ENCODE assay signal across 1 cellular context in genomic region chr5:157719231-157719630, GRCh38.
TF ChIP-seq lines count a peak whose summit lies in the region.

No MANE protein-coding gene starts in this region.

TF ChIP-seq in GM23338, 12 proteins besides CTCF, POLR2A, EP300 and RAD21 (continued from another document):
- TF ChIP-seq ZNF462 (CRISPR knock-in tag; IDR thresholded peaks at IDR 0.05) = no peak
TF ChIP-seq in GM23338: peak in this region for 0.
